ENCODE assay signal across 10 cellular contexts in the genomic region with DNA sequence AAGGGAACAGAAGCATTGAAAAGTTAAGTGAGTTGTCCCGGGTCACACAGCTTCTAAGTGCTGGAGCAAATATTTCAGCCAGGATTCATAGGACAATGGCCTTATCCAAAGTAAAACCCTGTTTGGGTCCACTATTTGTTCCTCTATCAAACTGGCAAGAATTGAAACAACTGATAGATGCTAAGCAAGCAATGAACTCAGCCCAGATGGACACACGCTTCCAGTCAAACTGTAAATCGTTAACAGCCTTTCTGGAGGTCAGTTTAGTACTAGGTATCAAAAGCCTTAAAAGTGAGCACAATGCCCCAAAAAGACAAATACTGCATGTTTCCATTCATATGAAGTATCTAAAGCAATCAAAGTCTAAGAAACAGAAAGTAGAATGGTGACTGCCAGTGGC. TPM values are rescaled to one million over a fixed set of nuclear protein-coding genes. Genes with fewer than 3 reads are reported as not detected.
DNase-seq lines count a peak whose midpoint lies in the region; ATAC-seq and TF ChIP-seq lines count a peak whose summit lies in the region.
"Had no signal": no experiment of that assay in that cellular context is flagged by ENCODE, and none has a peak within 500 bp of the region (broad histone marks: within the 10 kb centered on the region; RNA-seq: fewer than 3 reads in every experiment).

No MANE protein-coding gene starts in this region.

- H3K27me3 ChIP-seq in psoas muscle (ENCODE audit: insufficient read depth in 3 of 3, low read length in 2 of 3), result no peaks in the 10 kb centered on the region
- H3K27me3 ChIP-seq: ascending aorta had no signal

- H3K4me3 ChIP-seq in fibroblast of the aortic adventitia (ENCODE audit: low read depth, low read length) (peak overlapping the region; percentile 57), psoas muscle (peak overlapping the region; percentile 78)

- peaks cover 0 to 8% of the 10 kb centered on the region in 2 donors for H3K36me3 ChIP-seq in psoas muscle (ENCODE audit: insufficient read depth in 1 of 2, low read depth in 1 of 2)
- H3K36me3 ChIP-seq: ascending aorta had no signal

- intact Hi-C loops in psoas muscle (cut with DNase I), result loop anchor here (1.0 to 5.0 kb wide), 3 partner anchors 26 to 51 kb away; a partner anchor contains a TSS

- peaks cover 30% of the 10 kb centered on the region for H3K4me1 ChIP-seq in psoas muscle

- no peaks in the 10 kb centered on the region for H3K9me3 ChIP-seq in psoas muscle
- H3K9me3 ChIP-seq: ascending aorta had no signal

- DNase-seq in ELR (ENCODE audit: low read depth) (peak; percentile 3), OCI-M1 (lab: John Stamatoyannopoulos, UW) (peak; percentile 50), fibroblast of the aortic adventitia (ENCODE audit: low read depth) (no peak), psoas muscle (no peak), superior temporal gyrus (ENCODE audit: extremely low spot score) (no peak)

- TF ChIP-seq CTCF in fibroblast of the aortic adventitia (IDR thresholded peaks at IDR 0.05; ENCODE audit: insufficient read depth, low read length), result no peak
- TF ChIP-seq CTCF in psoas muscle (IDR thresholded peaks at IDR 0.05), result no peak

- H3K27ac ChIP-seq in psoas muscle, result no peak overlapping the region

- ATAC-seq in psoas muscle, result no peak
- ATAC-seq in GM21526 (IDR thresholded peaks at IDR 0.05; ENCODE audit: low FRiP score, unreplicated experiment), result no peak
- ATAC-seq in HG02610 (IDR thresholded peaks at IDR 0.05; ENCODE audit: unreplicated experiment), result no peak

- WGBS in psoas muscle, 3 donors, result 93 to 94% (median 94%) methylated on average over 3 of the region's 3 CpGs

RNA-seq across cellular contexts. Expression of a gene that starts 0.8 kb away (rescaled TPM):
- 18.9 and 32.1 TPM in 2 replicates for total RNA-seq in fibroblast of the aortic adventitia (ENCODE audit: low replicate concordance)
- 10 to 100 TPM; 11.7 to 18.4 (median 16.9) TPM for total RNA-seq in psoas muscle
- polyA plus RNA-seq in psoas muscle, result 10 to 100 TPM; 20.5 to 58.2 (median 27.2) TPM

RNA-seq across cellular contexts. Expression of a gene that starts 1.1 kb away (rescaled TPM):
- 9.3 and 16.3 TPM in 2 replicates for total RNA-seq in fibroblast of the aortic adventitia (ENCODE audit: low replicate concordance)
- 1 to 10 TPM; 1.8 to 3.7 (median 2.6) TPM for total RNA-seq in psoas muscle
- 1 to 10 TPM; 1.4 to 2.0 (median 1.9) TPM for polyA plus RNA-seq in psoas muscle

RNA-seq across cellular contexts. Expression of a gene that starts 28.4 kb away (rescaled TPM):
- 7.2 and 7.4 TPM in 2 replicates for total RNA-seq in fibroblast of the aortic adventitia (ENCODE audit: low replicate concordance)
- total RNA-seq in psoas muscle, result 1 to 10 TPM; 4.8 to 8.0 (median 6.4) TPM
- polyA plus RNA-seq in psoas muscle, result 10 to 100 TPM in 1 of 3 donors, 1 to 10 TPM in 2; 6.7 to 10.8 (median 7.4) TPM

RNA-seq across cellular contexts. Expression of a gene that starts 33.2 kb away (rescaled TPM):
- 0.09 TPM in 1 of 2 replicates, not detected in the other for total RNA-seq in fibroblast of the aortic adventitia (ENCODE audit: low replicate concordance)
- total RNA-seq in psoas muscle, result under 1 TPM; 0.15 to 0.89 (median 0.30) TPM
- polyA plus RNA-seq in psoas muscle, result under 1 TPM; 0.05 to 0.07 (median 0.06) TPM
- total RNA-seq: ascending aorta, G401, LHCN-M2 had no signal

RNA-seq across cellular contexts. Expression of a gene that starts 50.9 kb away (rescaled TPM):
- total RNA-seq in fibroblast of the aortic adventitia (ENCODE audit: low replicate concordance), result 4.2 and 5.4 TPM in 2 replicates
- 10 to 100 TPM in 1 of 4 donors, 1 to 10 TPM in 3; 7.5 to 10.2 (median 8.7) TPM for total RNA-seq in psoas muscle
- 1 to 10 TPM; 2.5 to 6.2 (median 4.2) TPM for polyA plus RNA-seq in psoas muscle

Comparison
In these comparisons a context has a peak if more than half of its experiments do, and no peak if none do; other contexts are left out.
1. DNase-seq: peak in ELR (single experiment) and OCI-M1 (single experiment); none in fibroblast of the aortic adventitia (single experiment), psoas muscle (0 of 2) and superior temporal gyrus (single experiment).